1 cellular context compared by ENCODE assay signal in the genomic region with DNA sequence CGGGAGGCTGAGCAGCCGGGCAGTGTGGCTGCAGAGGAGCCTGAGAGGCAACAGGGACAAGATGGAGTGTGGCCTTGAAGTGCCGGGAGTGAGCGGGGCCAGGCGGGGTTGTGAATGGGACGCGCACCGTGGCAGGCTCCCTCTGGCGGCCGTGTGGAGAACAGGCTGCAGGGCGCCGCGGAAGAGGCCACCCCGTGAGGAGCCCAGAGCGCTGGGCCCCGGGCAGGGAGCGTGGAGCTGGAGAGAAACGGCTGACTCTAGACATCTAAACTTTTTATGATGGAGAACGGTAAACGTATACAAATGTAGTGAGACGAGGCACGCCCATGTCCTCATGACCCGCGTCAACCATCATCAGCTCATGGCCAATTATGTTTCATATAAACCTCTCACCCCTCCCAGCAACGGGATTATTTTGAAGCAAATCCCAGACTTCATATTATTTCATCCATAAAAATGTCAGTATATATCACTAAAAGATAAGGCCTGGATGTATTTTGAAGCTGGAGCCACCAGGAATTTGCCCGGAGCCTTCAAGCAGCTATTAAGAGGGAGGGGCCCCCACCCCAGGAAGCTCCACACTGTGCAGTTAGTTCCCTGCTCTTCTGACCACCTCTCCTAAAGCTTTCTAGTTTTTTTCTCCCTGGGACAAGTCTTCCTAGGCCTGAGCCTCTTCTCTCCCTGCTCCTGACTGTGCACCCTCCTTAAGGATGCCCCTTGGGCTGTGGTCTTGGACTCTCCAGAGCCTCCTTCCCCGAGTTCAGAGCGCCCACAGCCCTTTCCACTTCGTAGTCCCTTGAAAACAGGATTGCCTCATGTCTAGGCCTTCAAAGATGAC.
A peak's percentile ranks its signal among the peaks of the same experiment; 100 is the strongest.
TF ChIP-seq lines count a peak whose summit lies in the region.

No MANE protein-coding gene starts in this region.

TF ChIP-seq in IMR-90, 13 proteins besides CTCF, POLR2A, EP300 and RAD21 (continued from another document):
- TF ChIP-seq, protein P1, sequence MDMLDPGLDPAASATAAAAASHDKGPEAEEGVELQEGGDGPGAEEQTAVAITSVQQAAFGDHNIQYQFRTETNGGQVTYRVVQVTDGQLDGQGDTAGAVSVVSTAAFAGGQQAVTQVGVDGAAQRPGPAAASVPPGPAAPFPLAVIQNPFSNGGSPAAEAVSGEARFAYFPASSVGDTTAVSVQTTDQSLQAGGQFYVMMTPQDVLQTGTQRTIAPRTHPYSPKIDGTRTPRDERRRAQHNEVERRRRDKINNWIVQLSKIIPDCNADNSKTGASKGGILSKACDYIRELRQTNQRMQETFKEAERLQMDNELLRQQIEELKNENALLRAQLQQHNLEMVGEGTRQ (IDR thresholded peaks at IDR 0.05; ENCODE audit: low read depth, low read length): no peak
- TF ChIP-seq RFX5 (IDR thresholded peaks at IDR 0.05; ENCODE audit: low read depth, low read length) (no peak), BHLHE40 (IDR thresholded peaks at IDR 0.05; ENCODE audit: low read depth, low read length) (no peak), RCOR1 (IDR thresholded peaks at IDR 0.05; ENCODE audit: insufficient replicate concordance, low read length) (no peak), MAFK (IDR thresholded peaks at IDR 0.05; ENCODE audit: low read depth, low read length) (no peak), CHD1 (IDR thresholded peaks at IDR 0.05; ENCODE audit: low read depth, low read length) (no peak), FOS (IDR thresholded peaks at IDR 0.05; ENCODE audit: low read depth, low read length) (no peak), MAZ (IDR thresholded peaks at IDR 0.05; ENCODE audit: borderline replicate concordance, low read depth, low read length) (peak; percentile 74), SMC3 (IDR thresholded peaks at IDR 0.05; ENCODE audit: low read depth, low read length) (peak; percentile 94)
- TF ChIP-seq, protein P2, sequence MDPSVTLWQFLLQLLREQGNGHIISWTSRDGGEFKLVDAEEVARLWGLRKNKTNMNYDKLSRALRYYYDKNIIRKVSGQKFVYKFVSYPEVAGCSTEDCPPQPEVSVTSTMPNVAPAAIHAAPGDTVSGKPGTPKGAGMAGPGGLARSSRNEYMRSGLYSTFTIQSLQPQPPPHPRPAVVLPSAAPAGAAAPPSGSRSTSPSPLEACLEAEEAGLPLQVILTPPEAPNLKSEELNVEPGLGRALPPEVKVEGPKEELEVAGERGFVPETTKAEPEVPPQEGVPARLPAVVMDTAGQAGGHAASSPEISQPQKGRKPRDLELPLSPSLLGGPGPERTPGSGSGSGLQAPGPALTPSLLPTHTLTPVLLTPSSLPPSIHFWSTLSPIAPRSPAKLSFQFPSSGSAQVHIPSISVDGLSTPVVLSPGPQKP (IDR thresholded peaks at IDR 0.05; ENCODE audit: borderline replicate concordance, low read depth, low read length): no peak
